8 cellular contexts compared by ENCODE assay signal in the genomic region with DNA sequence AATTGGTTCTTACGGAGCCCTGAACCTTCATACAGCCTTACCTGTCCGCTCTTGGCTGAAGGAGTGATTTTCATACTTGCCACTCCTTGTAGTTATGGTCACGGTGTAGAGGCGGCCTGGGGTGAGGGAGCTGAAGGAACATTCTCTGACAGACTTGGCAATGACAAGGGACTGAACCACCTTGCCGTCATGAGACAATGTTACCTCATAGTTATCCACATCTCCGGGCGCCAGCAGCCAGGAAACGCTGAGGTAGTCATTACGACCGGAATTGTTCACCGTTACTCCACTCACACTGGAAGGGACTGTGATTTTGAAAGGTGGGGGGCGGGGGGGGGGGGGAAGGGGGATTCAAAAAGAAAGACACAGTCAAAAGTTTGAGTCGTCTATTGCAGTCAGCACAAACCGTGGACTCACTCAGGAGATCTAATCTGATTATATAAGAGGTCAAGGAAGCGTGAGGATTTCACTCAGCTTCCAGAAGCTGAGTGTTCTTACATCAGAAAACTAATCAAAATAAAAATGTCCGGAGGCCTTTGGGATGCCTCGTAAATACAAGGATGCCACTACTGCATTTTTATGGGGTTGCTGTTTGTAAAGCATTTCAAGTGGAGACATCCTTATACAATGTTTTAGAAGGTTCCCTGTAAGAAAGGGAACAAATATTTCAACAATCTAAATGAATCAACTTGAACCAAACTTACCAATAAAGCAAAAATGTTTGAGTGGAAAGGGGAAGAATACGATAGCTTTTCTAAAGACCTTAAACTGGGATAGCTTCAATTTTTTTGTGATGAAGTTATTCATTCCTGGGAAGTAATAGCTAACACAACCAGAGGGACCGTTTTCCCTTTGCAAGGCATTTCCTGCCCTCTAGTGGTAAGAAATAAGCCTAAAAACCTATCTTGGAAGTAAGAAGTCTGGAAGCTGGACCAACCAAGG.
DNase-seq lines count a peak whose midpoint lies in the region; ATAC-seq, FAIRE-seq and TF ChIP-seq lines count a peak whose summit lies in the region.

No MANE protein-coding gene starts in this region.

- no peak overlapping the region for H3K27ac Mint-ChIP-seq in immature natural killer cell

- DNase-seq in NCI-H460 (ENCODE audit: extremely low read depth, low read depth) (peak; percentile 81), brain microvascular endothelial cell (peak; percentile 41), immature natural killer cell (peak; percentile 39 to 45 (median 41)), suprapubic skin (ENCODE audit: low spot score in 2 of 2) (no peak), GM19240 (ENCODE audit: insufficient read length, low spot score) (no peak)

- peak; percentile 87 for FAIRE-seq in A204.1 (lab: Jason Lieb, UNC)

- ATAC-seq in HG03354 (IDR thresholded peaks at IDR 0.05; ENCODE audit: poor library complexity, severe bottlenecking, unreplicated experiment) = peak; percentile 71

- H3K36me3 Mint-ChIP-seq in immature natural killer cell = peaks cover 0 to 3% (median 0%) of the 10 kb centered on the region in 3 donors

- TF ChIP-seq CTCF in GM12875 (IDR thresholded peaks at IDR 0.05; ENCODE audit: borderline replicate concordance, insufficient read depth, low read depth, low read length) (peak; percentile 53; the same call in 1 of the 2 replicates), brain microvascular endothelial cell (IDR thresholded peaks at IDR 0.05; ENCODE audit: low read depth, low read length, missing control alignments) (peak; percentile 74), suprapubic skin (IDR thresholded peaks at IDR 0.05) (peak; percentile 62 to 68)

- no peaks in the 10 kb centered on the region for H3K4me1 Mint-ChIP-seq in immature natural killer cell

- TF ChIP-seq EP300 in suprapubic skin (IDR thresholded peaks at IDR 0.05) = no peak

- in situ Hi-C loops in brain microvascular endothelial cell (cut with HindIII; ENCODE audit: low pct_ligation_motif_present, low sequenced_read_pairs) = loop anchor here (25.0 kb wide), 1 partner anchor 689 kb away; no protein-coding TSS in a partner anchor

- H3K36me3 ChIP-seq in brain microvascular endothelial cell (replicated peaks) (no peaks in the 10 kb centered on the region), suprapubic skin (no peaks in the 10 kb centered on the region)

- no peak for TF ChIP-seq POLR2A in suprapubic skin (IDR thresholded peaks at IDR 0.05)

- H3K9me3 Mint-ChIP-seq in immature natural killer cell = no peaks in the 10 kb centered on the region

- H3K27ac ChIP-seq in brain microvascular endothelial cell (no peak overlapping the region), suprapubic skin (no peak overlapping the region)

- peaks cover 0 to 3% (median 0%) of the 10 kb centered on the region in 3 donors for H3K27me3 Mint-ChIP-seq in immature natural killer cell (ENCODE audit: low read depth in 3 of 3)

- H3K27me3 ChIP-seq in brain microvascular endothelial cell (replicated peaks) (no peaks in the 10 kb centered on the region), suprapubic skin (no peaks in the 10 kb centered on the region)

- H3K4me3 ChIP-seq in GM12875 (ENCODE audit: low read depth, low read length) (no peak overlapping the region), brain microvascular endothelial cell (ENCODE audit: low read depth, low read length) (no peak overlapping the region), suprapubic skin (no peak overlapping the region)

- WGBS in suprapubic skin = 65% methylated on average over 18 of the region's 19 CpGs

- no peaks in the 10 kb centered on the region for H3K4me1 ChIP-seq in suprapubic skin

- H3K4me3 Mint-ChIP-seq in immature natural killer cell = no peak overlapping the region

- H3K9me3 ChIP-seq in suprapubic skin = no peaks in the 10 kb centered on the region

Comparison
In these comparisons a context has a peak if more than half of its experiments do, and no peak if none do; other contexts are left out.
1. DNase-seq: peak in NCI-H460 (single experiment), brain microvascular endothelial cell (single experiment) and immature natural killer cell (3 of 3); none in suprapubic skin (0 of 2) and GM19240 (single experiment).
2. Peak in every context shown above with its lines, with median percentiles within 50 percentile points of each other: CTCF ChIP-seq.